In genomic region chr7:104971290-104972071, GRCh38 we compare ENCODE assay signal across 10 cellular contexts. TPM values are rescaled to one million over a fixed set of nuclear protein-coding genes. Genes with fewer than 3 reads are reported as not detected.
DNase-seq lines count a peak whose midpoint lies in the region; ATAC-seq and TF ChIP-seq lines count a peak whose summit lies in the region.
"Had no signal": no experiment of that assay in that cellular context is flagged by ENCODE, and none has a peak within 500 bp of the region (broad histone marks: within the 10 kb centered on the region; RNA-seq: fewer than 3 reads in every experiment).

No MANE protein-coding gene starts in this region.

- no peaks in the 10 kb centered on the region for H3K27me3 Mint-ChIP-seq in CD8-positive, alpha-beta memory T cell
- H3K27me3 Mint-ChIP-seq: activated naive CD8-positive, alpha-beta T cell had no signal

- POLR2A ChIA-PET in CD8-positive, alpha-beta memory T cell (lab: Charles Lee): no interaction called here

- H3K4me1 Mint-ChIP-seq in CD8-positive, alpha-beta memory T cell: peaks cover 0 to 4% (median 0%) of the 10 kb centered on the region in 3 donors

- H3K27me3 ChIP-seq in breast epithelium (no peaks in the 10 kb centered on the region), layer of hippocampus (ENCODE audit: control insufficient read depth, insufficient read depth, low read length) (no peaks in the 10 kb centered on the region)
- no peaks in the 10 kb centered on the region for H3K27me3 ChIP-seq in CD8-positive, alpha-beta memory T cell (ENCODE audit: insufficient read depth, low read length, poor library complexity, severe bottlenecking)

- no peak for TF ChIP-seq CTCF in breast epithelium (IDR thresholded peaks at IDR 0.05)

- no peak overlapping the region for H3K4me3 ChIP-seq in breast epithelium
- no peak overlapping the region for H3K4me3 ChIP-seq in CD8-positive, alpha-beta memory T cell (ENCODE audit: low read length)

- H3K9me3 ChIP-seq in breast epithelium: no peaks in the 10 kb centered on the region
- H3K9me3 ChIP-seq in CD8-positive, alpha-beta memory T cell (ENCODE audit: low read length): no peaks in the 10 kb centered on the region

- peak overlapping the region in 1 of 8 donors; percentile 24 for H3K27ac Mint-ChIP-seq in CD8-positive, alpha-beta memory T cell
- H3K27ac Mint-ChIP-seq: activated naive CD8-positive, alpha-beta T cell had no signal

- no peak for TF ChIP-seq POLR2A in breast epithelium (IDR thresholded peaks at IDR 0.05)

- CTCF ChIA-PET in CD8-positive, alpha-beta memory T cell (lab: Charles Lee): interaction anchor here (1.0 to 1.3 kb wide), 3 partner anchors 10 to 49 kb away, joined by 3 to 5 read pairs (median 3); no protein-coding TSS in a partner anchor

- no peak for ATAC-seq in HG03108 (IDR thresholded peaks at IDR 0.05; ENCODE audit: unreplicated experiment)

- no peaks in the 10 kb centered on the region for H3K9me3 Mint-ChIP-seq in CD8-positive, alpha-beta memory T cell

- H3K27ac ChIP-seq in breast epithelium: peak overlapping the region; percentile 52 to 60
- H3K27ac ChIP-seq in layer of hippocampus (ENCODE audit: low read depth, low read length): peak overlapping the region; percentile 68
- H3K27ac ChIP-seq in substantia nigra (ENCODE audit: low read depth, low read length, poor library complexity, severe bottlenecking): peak overlapping the region; percentile 79
- no peak overlapping the region for H3K27ac ChIP-seq in CD8-positive, alpha-beta memory T cell (ENCODE audit: low read depth, low read length)

- DNase-seq in NCI-H1092 treated with DMSO at 0.1 percent for 48 hours (lab: John Stamatoyannopoulos, UW) (peak; percentile 58), breast epithelium (ENCODE audit: low spot score in 2 of 2) (no peak), substantia nigra (lab: John Stamatoyannopoulos, UW) (no peak), NCI-H187 (lab: John Stamatoyannopoulos, UW) (no peak), UCSD-AML1 (lab: John Stamatoyannopoulos, UW; ENCODE audit: unreplicated experiment) (no peak)
- no peak for DNase-seq in CD8-positive, alpha-beta memory T cell
- DNase-seq: Kasumi-1 had no signal

- H3K36me3 ChIP-seq in breast epithelium: no peaks in the 10 kb centered on the region
- H3K36me3 ChIP-seq in CD8-positive, alpha-beta memory T cell (ENCODE audit: insufficient read depth, low read length): no peaks in the 10 kb centered on the region

- peaks cover 0 to 15% (median 3%) of the 10 kb centered on the region in 3 donors for H3K36me3 Mint-ChIP-seq in CD8-positive, alpha-beta memory T cell

- intact Hi-C loops in breast epithelium (cut with DNase I; ENCODE audit: low total_unique reads): no loop called here

- H3K4me1 ChIP-seq in breast epithelium: no peaks in the 10 kb centered on the region
- H3K4me1 ChIP-seq in CD8-positive, alpha-beta memory T cell (ENCODE audit: insufficient read depth, low read length): no peaks in the 10 kb centered on the region

- H3K4me3 Mint-ChIP-seq in CD8-positive, alpha-beta memory T cell: no peak overlapping the region
- H3K4me3 Mint-ChIP-seq: activated naive CD8-positive, alpha-beta T cell had no signal

RNA-seq across cellular contexts. Expression of gene KMT2E, which starts 42.5 kb away (rescaled TPM):
- total RNA-seq in breast epithelium: 100 to 1,000 TPM in 2 of 3 donors, 10 to 100 TPM in 1; 88.2 to 184 (median 168) TPM
- total RNA-seq in CD8-positive, alpha-beta memory T cell: 10 to 100 TPM; 81.0 to 87.5 TPM
- 237 TPM for polyA plus RNA-seq in CD8-positive, alpha-beta memory T cell
